ENCODE assay signal across 1 cellular context in genomic region chr2:28751956-28752607, GRCh38.
TF ChIP-seq lines count a peak whose summit lies in the region.

No MANE protein-coding gene starts in this region.

TF ChIP-seq in HepG2, 621 proteins besides CTCF, POLR2A, EP300 and RAD21 (continued from another document and continues in another):
- TF ChIP-seq, protein P1, sequence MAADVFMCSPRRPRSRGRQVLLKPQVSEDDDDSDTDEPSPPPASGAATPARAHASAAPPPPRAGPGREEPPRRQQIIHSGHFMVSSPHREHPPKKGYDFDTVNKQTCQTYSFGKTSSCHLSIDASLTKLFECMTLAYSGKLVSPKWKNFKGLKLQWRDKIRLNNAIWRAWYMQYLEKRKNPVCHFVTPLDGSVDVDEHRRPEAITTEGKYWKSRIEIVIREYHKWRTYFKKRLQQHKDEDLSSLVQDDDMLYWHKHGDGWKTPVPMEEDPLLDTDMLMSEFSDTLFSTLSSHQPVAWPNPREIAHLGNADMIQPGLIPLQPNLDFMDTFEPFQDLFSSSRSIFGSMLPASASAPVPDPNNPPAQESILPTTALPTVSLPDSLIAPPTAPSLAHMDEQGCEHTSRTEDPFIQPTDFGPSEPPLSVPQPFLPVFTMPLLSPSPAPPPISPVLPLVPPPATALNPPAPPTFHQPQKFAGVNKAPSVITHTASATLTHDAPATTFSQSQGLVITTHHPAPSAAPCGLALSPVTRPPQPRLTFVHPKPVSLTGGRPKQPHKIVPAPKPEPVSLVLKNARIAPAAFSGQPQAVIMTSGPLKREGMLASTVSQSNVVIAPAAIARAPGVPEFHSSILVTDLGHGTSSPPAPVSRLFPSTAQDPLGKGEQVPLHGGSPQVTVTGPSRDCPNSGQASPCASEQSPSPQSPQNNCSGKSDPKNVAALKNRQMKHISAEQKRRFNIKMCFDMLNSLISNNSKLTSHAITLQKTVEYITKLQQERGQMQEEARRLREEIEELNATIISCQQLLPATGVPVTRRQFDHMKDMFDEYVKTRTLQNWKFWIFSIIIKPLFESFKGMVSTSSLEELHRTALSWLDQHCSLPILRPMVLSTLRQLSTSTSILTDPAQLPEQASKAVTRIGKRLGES (CRISPR knock-in tag; IDR thresholded peaks at IDR 0.05; ENCODE audit: borderline replicate concordance): no peak; the same call in 1 of the 2 replicates
- TF ChIP-seq FOSL2 (CRISPR knock-in tag; IDR thresholded peaks at IDR 0.05) (no peak), ZNF713 (CRISPR knock-in tag; IDR thresholded peaks at IDR 0.05) (0 out of 2 replicates have a peak, but pooled peaks have one; percentile 66), SCMH1 (CRISPR knock-in tag; IDR thresholded peaks at IDR 0.05; ENCODE audit: borderline replicate concordance) (no peak), PITX1 (CRISPR knock-in tag; IDR thresholded peaks at IDR 0.05) (peak; percentile 48; the same call in 1 of the 2 replicates), ZBTB21 (CRISPR knock-in tag; IDR thresholded peaks at IDR 0.05) (no peak), RARG (CRISPR knock-in tag; IDR thresholded peaks at IDR 0.05; ENCODE audit: low read depth) (no peak), SAP130 (CRISPR knock-in tag; IDR thresholded peaks at IDR 0.05; ENCODE audit: low read depth) (no peak), ZNF430 (CRISPR knock-in tag; IDR thresholded peaks at IDR 0.05) (no peak), CSRNP2 (CRISPR knock-in tag; conservative IDR thresholded peaks at IDR 0.05; ENCODE audit: low read depth) (no peak), KDM4B (CRISPR knock-in tag; IDR thresholded peaks at IDR 0.05) (no peak), CHD4 (IDR thresholded peaks at IDR 0.05; ENCODE audit: borderline replicate concordance, low read length) (no peak), TMF1 (CRISPR knock-in tag; IDR thresholded peaks at IDR 0.05; ENCODE audit: low read depth) (no peak; the same call in 1 of the 2 replicates), IRF2 (CRISPR knock-in tag; IDR thresholded peaks at IDR 0.05) (no peak), ARHGAP35 (CRISPR knock-in tag; IDR thresholded peaks at IDR 0.05; ENCODE audit: borderline replicate concordance) (peak; percentile 86; the same call in 1 of the 2 replicates), STAT6 (CRISPR knock-in tag; IDR thresholded peaks at IDR 0.05; ENCODE audit: borderline replicate concordance) (no peak), ARNT (IDR thresholded peaks at IDR 0.05) (no peak), ARNT2 (CRISPR knock-in tag; IDR thresholded peaks at IDR 0.05; ENCODE audit: low read depth) (peak; percentile 17; the same call in 1 of the 2 replicates), FOXO4 (CRISPR knock-in tag; conservative IDR thresholded peaks at IDR 0.05) (no peak), DDIT3 (CRISPR knock-in tag; IDR thresholded peaks at IDR 0.05) (no peak), ZNF547 (CRISPR knock-in tag; IDR thresholded peaks at IDR 0.05) (no peak), ZSCAN29 (CRISPR knock-in tag; conservative IDR thresholded peaks at IDR 0.05) (no peak), ZNF83 (CRISPR knock-in tag; IDR thresholded peaks at IDR 0.05; ENCODE audit: borderline replicate concordance) (no peak; the same call in 1 of the 2 replicates), ZBTB7B (CRISPR knock-in tag; IDR thresholded peaks at IDR 0.05) (no peak), FOXA3 (CRISPR knock-in tag; IDR thresholded peaks at IDR 0.05) (no peak; the same call in 1 of the 2 replicates), KLF15 (CRISPR knock-in tag; IDR thresholded peaks at IDR 0.05; ENCODE audit: borderline replicate concordance) (no peak; the same call in 1 of the 2 replicates), ZNF343 (CRISPR knock-in tag; IDR thresholded peaks at IDR 0.05) (peak; percentile 22; the same call in 1 of the 2 replicates), TSC22D2 (CRISPR knock-in tag; IDR thresholded peaks at IDR 0.05; ENCODE audit: borderline replicate concordance) (no peak), FOSL1 (CRISPR knock-in tag; IDR thresholded peaks at IDR 0.05; ENCODE audit: borderline replicate concordance) (no peak), SIN3B (IDR thresholded peaks at IDR 0.05; ENCODE audit: low read length) (peak; percentile 52; the same call in 1 of the 2 replicates), NFRKB (IDR thresholded peaks at IDR 0.05) (peak; percentile 70), ZNF160 (CRISPR knock-in tag; IDR thresholded peaks at IDR 0.05) (peak; percentile 42; the same call in 1 of the 2 replicates), KDM5B (CRISPR knock-in tag; IDR thresholded peaks at IDR 0.05; ENCODE audit: borderline replicate concordance) (no peak; the same call in 1 of the 2 replicates), CHD2 (IDR thresholded peaks at IDR 0.05; ENCODE audit: low read depth, low read length) (peak; percentile 74), NR0B2 (CRISPR knock-in tag; IDR thresholded peaks at IDR 0.05) (no peak), ZNF576 (CRISPR knock-in tag; IDR thresholded peaks at IDR 0.05) (peak; percentile 72), MEIS2 (CRISPR knock-in tag; IDR thresholded peaks at IDR 0.05) (peak; percentile 33; the same call in 1 of the 2 replicates), KAT2B (IDR thresholded peaks at IDR 0.05; ENCODE audit: borderline replicate concordance, low read depth, low read length) (no peak), SETDB1 (CRISPR knock-in tag; IDR thresholded peaks at IDR 0.05; ENCODE audit: borderline replicate concordance) (no peak), SMARCC2 (IDR thresholded peaks at IDR 0.05) (no peak), ZNF484 (CRISPR knock-in tag; IDR thresholded peaks at IDR 0.05; ENCODE audit: borderline replicate concordance, low read depth) (no peak)
- TF ChIP-seq, protein P2, sequence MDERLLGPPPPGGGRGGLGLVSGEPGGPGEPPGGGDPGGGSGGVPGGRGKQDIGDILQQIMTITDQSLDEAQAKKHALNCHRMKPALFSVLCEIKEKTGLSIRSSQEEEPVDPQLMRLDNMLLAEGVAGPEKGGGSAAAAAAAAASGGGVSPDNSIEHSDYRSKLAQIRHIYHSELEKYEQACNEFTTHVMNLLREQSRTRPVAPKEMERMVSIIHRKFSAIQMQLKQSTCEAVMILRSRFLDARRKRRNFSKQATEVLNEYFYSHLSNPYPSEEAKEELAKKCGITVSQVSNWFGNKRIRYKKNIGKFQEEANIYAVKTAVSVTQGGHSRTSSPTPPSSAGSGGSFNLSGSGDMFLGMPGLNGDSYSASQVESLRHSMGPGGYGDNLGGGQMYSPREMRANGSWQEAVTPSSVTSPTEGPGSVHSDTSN (CRISPR knock-in tag; IDR thresholded peaks at IDR 0.05): no peak
- TF ChIP-seq, protein P3, sequence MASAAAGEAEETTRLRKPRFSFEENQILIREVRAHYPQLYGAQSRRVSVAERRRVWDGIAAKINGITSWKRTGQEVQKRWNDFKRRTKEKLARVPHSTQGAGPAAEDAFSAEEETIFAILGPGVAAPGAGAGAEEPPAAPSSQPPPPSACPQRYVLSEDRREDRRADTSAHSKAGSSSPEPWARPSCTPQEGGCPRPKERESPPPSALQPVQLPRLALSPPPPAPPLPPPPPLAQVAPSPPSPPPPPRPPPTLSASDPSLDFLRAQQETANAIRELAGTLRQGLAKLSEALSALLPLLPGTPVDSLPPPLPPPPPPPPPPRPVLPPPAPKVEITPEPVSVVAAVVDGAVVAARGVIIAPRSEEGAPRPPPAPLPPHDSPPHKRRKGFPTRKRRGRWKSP (CRISPR knock-in tag; IDR thresholded peaks at IDR 0.05): no peak
- TF ChIP-seq, protein P4, sequence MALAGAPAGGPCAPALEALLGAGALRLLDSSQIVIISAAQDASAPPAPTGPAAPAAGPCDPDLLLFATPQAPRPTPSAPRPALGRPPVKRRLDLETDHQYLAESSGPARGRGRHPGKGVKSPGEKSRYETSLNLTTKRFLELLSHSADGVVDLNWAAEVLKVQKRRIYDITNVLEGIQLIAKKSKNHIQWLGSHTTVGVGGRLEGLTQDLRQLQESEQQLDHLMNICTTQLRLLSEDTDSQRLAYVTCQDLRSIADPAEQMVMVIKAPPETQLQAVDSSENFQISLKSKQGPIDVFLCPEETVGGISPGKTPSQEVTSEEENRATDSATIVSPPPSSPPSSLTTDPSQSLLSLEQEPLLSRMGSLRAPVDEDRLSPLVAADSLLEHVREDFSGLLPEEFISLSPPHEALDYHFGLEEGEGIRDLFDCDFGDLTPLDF (CRISPR knock-in tag; IDR thresholded peaks at IDR 0.05): no peak; the same call in 1 of the 2 replicates
- TF ChIP-seq, protein P5, sequence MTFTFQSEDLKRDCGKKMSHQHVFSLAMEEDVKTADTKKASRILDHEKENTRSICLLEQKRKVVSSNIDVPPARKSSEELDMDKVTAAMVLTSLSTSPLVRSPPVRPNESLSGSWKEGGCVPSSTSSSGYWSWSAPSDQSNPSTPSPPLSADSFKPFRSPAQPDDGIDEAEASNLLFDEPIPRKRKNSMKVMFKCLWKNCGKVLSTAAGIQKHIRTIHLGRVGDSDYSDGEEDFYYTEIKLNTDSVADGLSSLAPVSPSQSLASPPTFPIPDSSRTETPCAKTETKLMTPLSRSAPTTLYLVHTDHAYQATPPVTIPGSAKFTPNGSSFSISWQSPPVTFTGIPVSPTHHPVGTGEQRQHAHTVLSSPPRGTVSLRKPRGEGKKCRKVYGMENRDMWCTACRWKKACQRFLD (CRISPR knock-in tag; IDR thresholded peaks at IDR 0.05; ENCODE audit: borderline replicate concordance): no peak
- TF ChIP-seq, protein P6, sequence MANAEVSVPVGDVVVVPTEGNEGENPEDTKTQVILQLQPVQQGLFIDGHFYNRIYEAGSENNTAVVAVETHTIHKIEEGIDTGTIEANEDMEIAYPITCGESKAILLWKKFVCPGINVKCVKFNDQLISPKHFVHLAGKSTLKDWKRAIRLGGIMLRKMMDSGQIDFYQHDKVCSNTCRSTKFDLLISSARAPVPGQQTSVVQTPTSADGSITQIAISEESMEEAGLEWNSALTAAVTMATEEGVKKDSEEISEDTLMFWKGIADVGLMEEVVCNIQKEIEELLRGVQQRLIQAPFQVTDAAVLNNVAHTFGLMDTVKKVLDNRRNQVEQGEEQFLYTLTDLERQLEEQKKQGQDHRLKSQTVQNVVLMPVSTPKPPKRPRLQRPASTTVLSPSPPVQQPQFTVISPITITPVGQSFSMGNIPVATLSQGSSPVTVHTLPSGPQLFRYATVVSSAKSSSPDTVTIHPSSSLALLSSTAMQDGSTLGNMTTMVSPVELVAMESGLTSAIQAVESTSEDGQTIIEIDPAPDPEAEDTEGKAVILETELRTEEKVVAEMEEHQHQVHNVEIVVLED (CRISPR knock-in tag; IDR thresholded peaks at IDR 0.05; ENCODE audit: borderline replicate concordance): no peak
